ENCODE assay signal across 3 cellular contexts in genomic region chr5:164798110-164798509, GRCh38.
"Had no signal": no experiment of that assay in that cellular context is flagged by ENCODE, and none has a peak within 500 bp of the region (broad histone marks: within the 10 kb centered on the region; RNA-seq: fewer than 3 reads in every experiment).

No MANE protein-coding gene starts in this region.

- DNase-seq: GDM1, GF-D8 had no signal

- H3K4me3 ChIP-seq: GM12878 had no signal

- ATAC-seq: GM12878 had no signal
